ENCODE assay signal across 8 cellular contexts in genomic region chr11:61477734-61478148, GRCh38. TPM values are rescaled to one million over a fixed set of nuclear protein-coding genes. Genes with fewer than 3 reads are reported as not detected.
DNase-seq lines count a peak whose midpoint lies in the region; ATAC-seq and TF ChIP-seq lines count a peak whose summit lies in the region.

No MANE protein-coding gene starts in this region.

- H3K4me3 ChIP-seq in dorsolateral prefrontal cortex, result peak overlapping the region in 6 of 59 donors; percentile 1 to 28 (median 10)

- TF ChIP-seq CTCF in dorsolateral prefrontal cortex (IDR thresholded peaks at IDR 0.05 in 54 of 56, conservative IDR thresholded peaks at IDR 0.05 in 2 of 56; ENCODE audit: low read depth in 1 of 56, partially characterized antibody in 56 of 56), result peak; percentile 82 to 98 (median 94)

- no peaks in the 10 kb centered on the region for H3K27me3 ChIP-seq in dorsolateral prefrontal cortex

- peaks cover 0 to 29% (median 15%) of the 10 kb centered on the region in 3 donors for H3K27me3 Mint-ChIP-seq in naive B cell

- ATAC-seq in naive B cell (ENCODE audit: low read depth in 2 of 2) (no peak), HG03108 (IDR thresholded peaks at IDR 0.05; ENCODE audit: unreplicated experiment) (no peak), GM21786 (IDR thresholded peaks at IDR 0.05; ENCODE audit: unreplicated experiment) (no peak)
- no peak for ATAC-seq in stimulated activated naive CD8-positive, alpha-beta T cell treated with anti-CD3 and anti-CD28 coated beads, Interleukin-15, Interleukin-2, amounts not matched to agents 100 U/mL and 50 U/mL, for 24 hours

- H3K36me3 Mint-ChIP-seq in naive B cell, result peaks cover 6 to 9% of the 10 kb centered on the region in 2 donors

- DNase-seq in CD1c-positive myeloid dendritic cell (ENCODE audit: extremely low spot score) (peak; percentile 58), HT-29 (ENCODE audit: low spot score) (peak; percentile 60), dorsolateral prefrontal cortex (peak in 7 of 10 donors; percentile 30 to 75 (median 50)), naive B cell (peak; percentile 44)
- DNase-seq in activated CD4-positive, alpha-beta T cell treated with anti-CD3 and anti-CD28 coated beads, Interleukin-2, amount 50 U/mL, for 1 hour, result peak; percentile 55
- peak; percentile 67 for DNase-seq in stimulated activated naive CD8-positive, alpha-beta T cell treated with anti-CD3 and anti-CD28 coated beads, Interleukin-15, Interleukin-2, amounts not matched to agents 100 U/mL and 50 U/mL, for 24 hours

- peak overlapping the region in 13 of 59 donors; percentile 1 to 73 (median 28) for H3K27ac ChIP-seq in dorsolateral prefrontal cortex

- intact Hi-C loops in dorsolateral prefrontal cortex (cut with DNase I), result loop anchor here (2.0 to 10.0 kb wide), 5 partner anchors 35 to 255 kb away; no protein-coding TSS in a partner anchor

- H3K4me1 Mint-ChIP-seq in naive B cell, result peaks cover 5 to 7% (median 7%) of the 10 kb centered on the region in 3 donors

- H3K4me3 Mint-ChIP-seq in naive B cell, result peak overlapping the region in 1 of 8 donors; percentile 45

- no peaks in the 10 kb centered on the region for H3K9me3 Mint-ChIP-seq in naive B cell

- no peak overlapping the region for H3K27ac Mint-ChIP-seq in naive B cell

RNA-seq across cellular contexts. Expression of gene LRRC10B, which starts 30.8 kb away (rescaled TPM):
- 6.3 and 7.7 TPM in 2 replicates for total RNA-seq in HT-29 (2014; rRNA removed; shearing (Covaris generic))
- 10 to 100 TPM in 46 of 120 experiments, 1 to 10 TPM in 74; 1.3 to 19.6 (median 9.1) TPM for total RNA-seq in dorsolateral prefrontal cortex
- under 1 TPM in 1 of 6 donors, not detected in 5; 0.12 TPM for polyA plus RNA-seq in naive B cell (ENCODE audit: low read depth in 6 of 6)

RNA-seq across cellular contexts. Expression of gene SDHAF2, which starts 47.8 kb away (rescaled TPM):
- total RNA-seq in HT-29 (2014; rRNA removed; shearing (Covaris generic)), result 58.3 and 64.9 TPM in 2 replicates
- 10 to 100 TPM; 23.9 to 53.9 (median 37.5) TPM for total RNA-seq in dorsolateral prefrontal cortex
- polyA plus RNA-seq in naive B cell (ENCODE audit: low read depth in 6 of 6), result 10 to 100 TPM; 65.7 to 83.3 (median 79.1) TPM

RNA-seq across cellular contexts. Expression of gene CPSF7, which starts 48.0 kb away (rescaled TPM):
- total RNA-seq in HT-29 (2014; rRNA removed; shearing (Covaris generic)), result 34.8 and 51.2 TPM in 2 replicates
- 100 to 1,000 TPM in 29 of 120 experiments, 10 to 100 TPM in 91; 73.7 to 125 (median 93.7) TPM for total RNA-seq in dorsolateral prefrontal cortex
- 10 to 100 TPM; 26.3 to 43.8 (median 36.6) TPM for polyA plus RNA-seq in naive B cell (ENCODE audit: low read depth in 6 of 6)
